Comparison of ENCODE assay signal across 7 cellular contexts in genomic region chr5:17436766-17437221, GRCh38.
DNase-seq lines count a peak whose midpoint lies in the region; ATAC-seq and TF ChIP-seq lines count a peak whose summit lies in the region.

No MANE protein-coding gene starts in this region.

- H3K9me3 Mint-ChIP-seq in WTC11, result peaks cover 7% of the 10 kb centered on the region

- CTCF ChIA-PET in WTC11 (lab: Charles Lee), result interaction anchor here (3.3 kb wide), 1 partner anchor 220 kb away, joined by 26 read pairs; the partner anchor contains the start of gene BASP1

- POLR2A ChIA-PET in WTC11 (lab: Charles Lee), result no interaction called here

- H3K4me3 Mint-ChIP-seq in WTC11, result no peak overlapping the region

- ATAC-seq in GM19467 (IDR thresholded peaks at IDR 0.05; ENCODE audit: unreplicated experiment) (peak; percentile 68), HG03442 (IDR thresholded peaks at IDR 0.05; ENCODE audit: unreplicated experiment) (peak; percentile 82), WTC11 (no peak)

- no peaks in the 10 kb centered on the region for H3K36me3 ChIP-seq in colonic mucosa
- H3K36me3 ChIP-seq in smooth muscle cell (ENCODE audit: low read depth), result no peaks in the 10 kb centered on the region
- no peaks in the 10 kb centered on the region for H3K36me3 ChIP-seq in SJCRH30

- no peaks in the 10 kb centered on the region for H4K20me1 ChIP-seq in smooth muscle cell (ENCODE audit: low read depth)

- H3F3A ChIP-seq in smooth muscle cell (ENCODE audit: low read depth), result no peaks in the 10 kb centered on the region

- no peak overlapping the region for H3K4me2 ChIP-seq in smooth muscle cell

- H3K27ac ChIP-seq in colonic mucosa (peak overlapping the region; percentile 44), smooth muscle cell (ENCODE audit: low read depth) (no peak overlapping the region), SJCRH30 (no peak overlapping the region)

- H3K4me1 Mint-ChIP-seq in WTC11, result peaks cover 25% of the 10 kb centered on the region

- no peaks in the 10 kb centered on the region for H3K27me3 ChIP-seq in colonic mucosa
- H3K27me3 ChIP-seq in smooth muscle cell (ENCODE audit: low read depth), result no peaks in the 10 kb centered on the region
- no peaks in the 10 kb centered on the region for H3K27me3 ChIP-seq in SJCRH30

- H3K4me3 ChIP-seq in colonic mucosa (peak overlapping the region; percentile 5), smooth muscle cell (no peak overlapping the region), SJCRH30 (no peak overlapping the region)

- 0 out of 2 replicates have a peak, but pooled peaks cover 2% of the 10 kb centered on the region for H3K36me3 Mint-ChIP-seq in WTC11

- DNase-seq in colonic mucosa (no peak), smooth muscle cell (lab: John Stamatoyannopoulos, UW; ENCODE audit: unreplicated experiment) (no peak), NCI-H2081 (lab: John Stamatoyannopoulos, UW) (no peak), WTC11 (ENCODE audit: low spot score) (no peak), SJCRH30 (no peak)

- H3K27ac Mint-ChIP-seq in WTC11, result no peak overlapping the region

- H3K4me1 ChIP-seq in colonic mucosa (peaks cover 4% of the 10 kb centered on the region), smooth muscle cell (ENCODE audit: low read depth) (no peaks in the 10 kb centered on the region), SJCRH30 (no peaks in the 10 kb centered on the region)

- peak overlapping the region; percentile 60 for H2AFZ ChIP-seq in smooth muscle cell (ENCODE audit: low read depth)

- intact Hi-C loops in colonic mucosa (cut with DNase I), result no loop called here

- H3K9ac ChIP-seq in colonic mucosa (ENCODE audit: low read depth in 2 of 2, low read length in 2 of 2) (peak overlapping the region in 1 of 2 donors; percentile 21), smooth muscle cell (ENCODE audit: low read depth) (no peak overlapping the region)

- no peak for TF ChIP-seq CTCF in colonic mucosa (IDR thresholded peaks at IDR 0.05)
- no peak for TF ChIP-seq CTCF in smooth muscle cell (IDR thresholded peaks at IDR 0.05; ENCODE audit: borderline replicate concordance, insufficient read depth, poor library complexity, severe bottlenecking)
- no peak for TF ChIP-seq CTCF in WTC11 (IDR thresholded peaks at IDR 0.05)

- WGBS in smooth muscle cell (ENCODE audit: low lambda C conversion rate), result 85% methylated on average over 4 of the region's 4 CpGs

- no peaks in the 10 kb centered on the region for H3K27me3 Mint-ChIP-seq in WTC11 (ENCODE audit: low read depth)

- H3K9me3 ChIP-seq in colonic mucosa (no peaks in the 10 kb centered on the region), smooth muscle cell (replicated peaks; ENCODE audit: low read depth) (no peaks in the 10 kb centered on the region), SJCRH30 (replicated peaks) (no peaks in the 10 kb centered on the region)

- H3K79me2 ChIP-seq in smooth muscle cell (ENCODE audit: low read depth), result no peaks in the 10 kb centered on the region

TF ChIP-seq in WTC11, 78 proteins besides CTCF, POLR2A, EP300 and RAD21:
- TF ChIP-seq, protein P1, sequence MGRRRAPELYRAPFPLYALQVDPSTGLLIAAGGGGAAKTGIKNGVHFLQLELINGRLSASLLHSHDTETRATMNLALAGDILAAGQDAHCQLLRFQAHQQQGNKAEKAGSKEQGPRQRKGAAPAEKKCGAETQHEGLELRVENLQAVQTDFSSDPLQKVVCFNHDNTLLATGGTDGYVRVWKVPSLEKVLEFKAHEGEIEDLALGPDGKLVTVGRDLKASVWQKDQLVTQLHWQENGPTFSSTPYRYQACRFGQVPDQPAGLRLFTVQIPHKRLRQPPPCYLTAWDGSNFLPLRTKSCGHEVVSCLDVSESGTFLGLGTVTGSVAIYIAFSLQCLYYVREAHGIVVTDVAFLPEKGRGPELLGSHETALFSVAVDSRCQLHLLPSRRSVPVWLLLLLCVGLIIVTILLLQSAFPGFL (CRISPR knock-in tag; IDR thresholded peaks at IDR 0.05; ENCODE audit: borderline replicate concordance), result no peak
- TF ChIP-seq ZNF263 (CRISPR knock-in tag; IDR thresholded peaks at IDR 0.05; ENCODE audit: low read depth) (no peak), NR3C1 (CRISPR knock-in tag; conservative IDR thresholded peaks at IDR 0.05; ENCODE audit: low read depth) (no peak), SP1 (CRISPR knock-in tag; conservative IDR thresholded peaks at IDR 0.05) (no peak), ESRRA (CRISPR knock-in tag; IDR thresholded peaks at IDR 0.05; ENCODE audit: borderline replicate concordance) (no peak), ZNF281 (CRISPR knock-in tag; IDR thresholded peaks at IDR 0.05) (no peak), ZBTB43 (CRISPR knock-in tag; IDR thresholded peaks at IDR 0.05) (no peak), NFE2L1 (CRISPR knock-in tag; IDR thresholded peaks at IDR 0.05) (no peak), TP53 (CRISPR knock-in tag; IDR thresholded peaks at IDR 0.05) (no peak), ZBTB21 (CRISPR knock-in tag; IDR thresholded peaks at IDR 0.05; ENCODE audit: borderline replicate concordance) (no peak)
- TF ChIP-seq, protein P2, sequence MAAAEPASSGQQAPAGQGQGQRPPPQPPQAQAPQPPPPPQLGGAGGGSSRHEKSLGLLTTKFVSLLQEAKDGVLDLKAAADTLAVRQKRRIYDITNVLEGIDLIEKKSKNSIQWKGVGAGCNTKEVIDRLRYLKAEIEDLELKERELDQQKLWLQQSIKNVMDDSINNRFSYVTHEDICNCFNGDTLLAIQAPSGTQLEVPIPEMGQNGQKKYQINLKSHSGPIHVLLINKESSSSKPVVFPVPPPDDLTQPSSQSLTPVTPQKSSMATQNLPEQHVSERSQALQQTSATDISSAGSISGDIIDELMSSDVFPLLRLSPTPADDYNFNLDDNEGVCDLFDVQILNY (CRISPR knock-in tag; IDR thresholded peaks at IDR 0.05), result no peak
- TF ChIP-seq, protein P3, sequence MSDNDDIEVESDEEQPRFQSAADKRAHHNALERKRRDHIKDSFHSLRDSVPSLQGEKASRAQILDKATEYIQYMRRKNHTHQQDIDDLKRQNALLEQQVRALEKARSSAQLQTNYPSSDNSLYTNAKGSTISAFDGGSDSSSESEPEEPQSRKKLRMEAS (CRISPR knock-in tag; IDR thresholded peaks at IDR 0.05), result no peak
